19 cellular contexts compared by ENCODE assay signal in genomic region chr2:105839793-105840192, GRCh38.
DNase-seq lines count a peak whose midpoint lies in the region; ATAC-seq, FAIRE-seq and TF ChIP-seq lines count a peak whose summit lies in the region.
"Had no signal": no experiment of that assay in that cellular context is flagged by ENCODE, and none has a peak within 500 bp of the region (broad histone marks: within the 10 kb centered on the region; RNA-seq: fewer than 3 reads in every experiment).

No MANE protein-coding gene starts in this region.

- peaks cover 14% of the 10 kb centered on the region for H3K9me3 Mint-ChIP-seq in activated T-cell treated with anti-CD3 and anti-CD28 coated beads, Interleukin-2, amount 50 U/mL, for 24 hours
- peaks cover 12% of the 10 kb centered on the region for H3K9me3 Mint-ChIP-seq in activated CD8-positive, alpha-beta T cell treated with anti-CD3 and anti-CD28 coated beads for 36 hours
- peaks cover 8 to 25% (median 14%) of the 10 kb centered on the region in 6 donors for H3K9me3 Mint-ChIP-seq in immature natural killer cell

- H3K27me3 Mint-ChIP-seq in activated T-cell treated with anti-CD3 and anti-CD28 coated beads, Interleukin-2, amount 50 U/mL, for 24 hours: no peaks in the 10 kb centered on the region
- no peaks in the 10 kb centered on the region for H3K27me3 Mint-ChIP-seq in activated CD8-positive, alpha-beta T cell treated with anti-CD3 and anti-CD28 coated beads for 36 hours
- peaks cover 0 to 4% (median 3%) of the 10 kb centered on the region in 3 donors for H3K27me3 Mint-ChIP-seq in immature natural killer cell (ENCODE audit: low read depth in 3 of 3)

- H3K27me3 ChIP-seq in small intestine (ENCODE audit: control insufficient read depth in 2 of 2, insufficient read depth in 2 of 2, low read length in 2 of 2): no peaks in the 10 kb centered on the region
- H3K27me3 ChIP-seq in esophagus squamous epithelium: no peaks in the 10 kb centered on the region
- H3K27me3 ChIP-seq: heart left ventricle, neural progenitor cell had no signal

- no peaks in the 10 kb centered on the region for H3K36me3 ChIP-seq in small intestine (ENCODE audit: control insufficient read depth in 2 of 2, insufficient read depth in 2 of 2, low read length in 2 of 2)
- no peaks in the 10 kb centered on the region for H3K36me3 ChIP-seq in esophagus squamous epithelium
- H3K36me3 ChIP-seq: heart left ventricle, neural progenitor cell had no signal

- no peak for FAIRE-seq in small intestine (lab: Jason Lieb, UNC)

- intact Hi-C loops in activated CD8-positive, alpha-beta T cell treated with anti-CD3 and anti-CD28 coated beads for 36 hours (cut with micrococcal nuclease): loop anchor here (5.0 kb wide), 1 partner anchor 42 kb away; no protein-coding TSS in a partner anchor
- intact Hi-C loops in esophagus squamous epithelium (cut with DNase I): no loop called here

- H3K27ac ChIP-seq in small intestine (ENCODE audit: low read depth in 1 of 2, low read length in 1 of 2) (no peak overlapping the region), esophagus squamous epithelium (no peak overlapping the region)
- H3K27ac ChIP-seq: heart left ventricle, neural progenitor cell had no signal

- peaks cover 89% of the 10 kb centered on the region for H3K4me1 Mint-ChIP-seq in activated T-cell treated with anti-CD3 and anti-CD28 coated beads, Interleukin-2, amount 50 U/mL, for 24 hours (ENCODE audit: low read depth)
- H3K4me1 Mint-ChIP-seq in activated CD8-positive, alpha-beta T cell treated with anti-CD3 and anti-CD28 coated beads for 36 hours (ENCODE audit: low read depth): peaks cover 85% of the 10 kb centered on the region
- peaks cover 70 to 89% of the 10 kb centered on the region in 2 donors for H3K4me1 Mint-ChIP-seq in immature natural killer cell

- no peak for DNase-seq in activated T-cell treated with anti-CD3 and anti-CD28 coated beads, Interleukin-2, amount 50 U/mL, for 24 hours
- DNase-seq in activated T-cell treated with anti-CD3 and anti-CD28 coated beads for 4 hours: no peak
- DNase-seq in activated CD8-positive, alpha-beta T cell treated with anti-CD3 and anti-CD28 coated beads for 36 hours: no peak
- DNase-seq in immature natural killer cell: no peak
- peak; percentile 31 for DNase-seq in small intestine
- no peak for DNase-seq in activated CD8-positive, alpha-beta memory T cell treated with anti-CD3 and anti-CD28 coated beads, Interleukin-2, amount 50 U/mL, for 4 hours
- no peak for DNase-seq in esophagus squamous epithelium (lab: John Stamatoyannopoulos, UW)
- no peak for DNase-seq in UCSD-AML1 (lab: John Stamatoyannopoulos, UW; ENCODE audit: unreplicated experiment)
- DNase-seq: anterior cingulate cortex; cerebellar nuclear complex; effector CD8-positive, alpha-beta T cell; heart left ventricle; mesendoderm; NCI-H1417 treated with DMSO at 0.1 percent for 48 hours; NCI-H526 treated with DMSO at 0.1 percent for 48 hours; SHP77; stimulated activated CD4-positive, alpha-beta T cell treated with anti-CD3 and anti-CD28 coated beads, Interleukin-15, amount 100 ng/mL, for 24 hours; stimulated activated naive CD4-positive, alpha-beta T cell treated with Interleukin-2 at 50 U/mL for 16 hours had no signal

- H3K27ac Mint-ChIP-seq in activated T-cell treated with anti-CD3 and anti-CD28 coated beads, Interleukin-2, amount 50 U/mL, for 24 hours: peak overlapping the region; percentile 84
- H3K27ac Mint-ChIP-seq in activated CD8-positive, alpha-beta T cell treated with anti-CD3 and anti-CD28 coated beads for 36 hours: peak overlapping the region; percentile 82
- peak overlapping the region in 4 of 6 donors; percentile 13 to 50 (median 33) for H3K27ac Mint-ChIP-seq in immature natural killer cell
- H3K27ac Mint-ChIP-seq: neural progenitor cell had no signal

- H3K36me3 Mint-ChIP-seq in activated T-cell treated with anti-CD3 and anti-CD28 coated beads, Interleukin-2, amount 50 U/mL, for 24 hours (ENCODE audit: low read depth): peaks cover 67% of the 10 kb centered on the region
- H3K36me3 Mint-ChIP-seq in activated CD8-positive, alpha-beta T cell treated with anti-CD3 and anti-CD28 coated beads for 36 hours (ENCODE audit: low read depth): peaks cover 69% of the 10 kb centered on the region
- H3K36me3 Mint-ChIP-seq in immature natural killer cell: peaks cover 11 to 16% (median 12%) of the 10 kb centered on the region in 3 donors

- peaks cover 7 to 13% of the 10 kb centered on the region in 2 donors for H3K4me1 ChIP-seq in small intestine (ENCODE audit: control insufficient read depth in 2 of 2, insufficient read depth in 1 of 2, low read depth in 1 of 2, low read length in 1 of 2)
- H3K4me1 ChIP-seq in esophagus squamous epithelium: peaks cover 0 to 48% (median 23%) of the 10 kb centered on the region in 3 donors

- no peaks in the 10 kb centered on the region for H3K9me3 ChIP-seq in small intestine (ENCODE audit: control insufficient read depth, low read depth)
- H3K9me3 ChIP-seq in esophagus squamous epithelium: peaks cover 0 to 11% (median 0%) of the 10 kb centered on the region in 3 donors

- POLR2A ChIA-PET in activated CD8-positive, alpha-beta T cell treated with anti-CD3 and anti-CD28 coated beads for 36 hours (lab: Charles Lee): interaction anchor here (0.7 to 2.1 kb wide), 5 partner anchors 10 to 86 kb away, joined by 3 to 7 read pairs (median 5); no protein-coding TSS in a partner anchor

- CTCF ChIA-PET in activated CD8-positive, alpha-beta T cell treated with anti-CD3 and anti-CD28 coated beads for 36 hours (lab: Charles Lee): interaction anchor here (0.6 to 1.5 kb wide), 5 partner anchors 8 to 223 kb away, joined by 3 to 4 read pairs (median 3); no protein-coding TSS in a partner anchor

- H3K4me3 ChIP-seq in small intestine (ENCODE audit: low read depth in 1 of 2, low read length in 2 of 2) (no peak overlapping the region), esophagus squamous epithelium (no peak overlapping the region)
- H3K4me3 ChIP-seq: heart left ventricle, neural progenitor cell had no signal

- H3K4me3 Mint-ChIP-seq in activated T-cell treated with anti-CD3 and anti-CD28 coated beads, Interleukin-2, amount 50 U/mL, for 24 hours: no peak overlapping the region
- no peak overlapping the region for H3K4me3 Mint-ChIP-seq in activated CD8-positive, alpha-beta T cell treated with anti-CD3 and anti-CD28 coated beads for 36 hours
- no peak overlapping the region for H3K4me3 Mint-ChIP-seq in immature natural killer cell
- H3K4me3 Mint-ChIP-seq: neural progenitor cell had no signal

- 66 to 92% (median 87%) methylated on average over 4 of the region's 4 CpGs for WGBS in small intestine, 3 donors
- 59 to 62% methylated on average over 4 of the region's 4 CpGs for whole genome bisulfite sequencing in esophagus squamous epithelium, 2 donors

- no peak for TF ChIP-seq CTCF in activated CD8-positive, alpha-beta T cell treated with anti-CD3 and anti-CD28 coated beads for 36 hours (IDR thresholded peaks at IDR 0.05)
- TF ChIP-seq CTCF in esophagus squamous epithelium (IDR thresholded peaks at IDR 0.05): no peak

- ATAC-seq in activated CD8-positive, alpha-beta T cell treated with anti-CD3 and anti-CD28 coated beads for 36 hours: no peak
- ATAC-seq: heart left ventricle had no signal

- TF ChIP-seq POLR2A in esophagus squamous epithelium (IDR thresholded peaks at IDR 0.05): no peak

Comparison
In these comparisons a context has a peak if more than half of its experiments do, and no peak if none do; other contexts are left out.
1. H3K27ac Mint-ChIP-seq: peak in every context shown above with its lines; median percentile 84 in activated T-cell treated with anti-CD3 and anti-CD28 coated beads, Interleukin-2, amount 50 U/mL, for 24 hours; 82 in activated CD8-positive, alpha-beta T cell treated with anti-CD3 and anti-CD28 coated beads for 36 hours; 33 in immature natural killer cell.